ENCODE assay signal across 8 cellular contexts in the genomic region with DNA sequence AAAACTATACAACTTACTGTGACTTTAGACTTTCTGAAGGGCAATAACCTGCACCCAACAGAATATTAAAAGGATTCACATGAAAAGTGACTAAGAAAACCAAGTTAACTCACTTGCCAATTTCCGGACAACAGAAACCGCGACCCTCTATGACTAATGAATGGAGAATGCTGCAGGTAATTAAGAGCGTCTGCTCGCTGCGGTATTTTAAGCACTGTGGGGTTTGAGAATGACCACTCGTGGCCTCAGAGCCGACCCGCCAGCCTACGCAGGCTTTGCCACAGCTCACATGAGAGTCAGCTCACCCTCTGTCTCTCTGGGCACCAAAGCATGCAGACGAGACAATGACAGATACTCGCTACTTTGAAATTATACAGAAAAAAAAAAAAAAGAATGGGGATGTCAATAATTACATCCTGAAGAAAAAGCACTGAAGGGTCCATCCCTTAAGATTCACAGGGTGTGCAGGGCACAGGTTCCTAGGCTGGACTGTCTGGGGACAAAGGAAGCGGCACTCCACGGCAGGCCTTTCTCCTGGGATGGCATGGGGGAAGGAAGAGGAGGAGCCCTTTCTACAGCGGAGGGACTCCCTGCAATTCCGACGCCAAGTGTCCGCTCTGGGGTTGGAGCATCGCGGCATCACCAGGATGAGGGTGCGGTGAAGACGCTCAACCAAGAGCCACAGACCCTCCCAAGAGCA. TPM values are rescaled to one million over a fixed set of nuclear protein-coding genes. Genes with fewer than 3 reads are reported as not detected.
A peak's percentile ranks its signal among the peaks of the same experiment; 100 is the strongest.
DNase-seq lines count a peak whose midpoint lies in the region; ATAC-seq and TF ChIP-seq lines count a peak whose summit lies in the region.

No MANE protein-coding gene starts in this region.

- TF ChIP-seq POLR2A in adrenal gland (IDR thresholded peaks at IDR 0.05) = peak in 1 of 2 donors; percentile 20

- H3K4me3 ChIP-seq in HUES48 (ENCODE audit: low read depth, low read length) = no peak overlapping the region
- no peak overlapping the region for H3K4me3 ChIP-seq in adrenal gland
- H3K4me3 ChIP-seq in BE2C (ENCODE audit: low read depth, low read length) = no peak overlapping the region

- peak overlapping the region; percentile 38 for H3K27ac ChIP-seq in HUES48 (ENCODE audit: low read depth, low read length)
- peak overlapping the region in 3 of 5 donors; percentile 14 to 70 (median 65) for H3K27ac ChIP-seq in adrenal gland
- H3K27ac ChIP-seq in caudate nucleus (ENCODE audit: low read depth, low read length) = no peak overlapping the region

- WGBS in adrenal gland, 4 donors = 61 to 70% (median 63%) methylated on average over 20 to 22 of the region's 22 CpGs

- H3K36me3 ChIP-seq in HUES48 (ENCODE audit: control insufficient read depth, insufficient read depth, low read length) = peaks cover 37% of the 10 kb centered on the region
- peaks cover 0 to 34% of the 10 kb centered on the region in 2 donors for H3K36me3 ChIP-seq in adrenal gland (replicated peaks in 1 of 2)
- H3K36me3 ChIP-seq in BE2C = peaks cover 53% of the 10 kb centered on the region

- TF ChIP-seq CTCF in adrenal gland (IDR thresholded peaks at IDR 0.05) (no peak), BE2C (IDR thresholded peaks at IDR 0.05; ENCODE audit: low read depth, low read length) (no peak)

- H3K27me3 ChIP-seq in HUES48 (ENCODE audit: control insufficient read depth, insufficient read depth, low read length) (no peaks in the 10 kb centered on the region), adrenal gland (no peaks in the 10 kb centered on the region), BE2C (no peaks in the 10 kb centered on the region)

- H3K9me3 ChIP-seq in HUES48 (ENCODE audit: control insufficient read depth, insufficient read depth, low read length) (no peaks in the 10 kb centered on the region), adrenal gland (replicated peaks in 1 of 3) (no peaks in the 10 kb centered on the region), BE2C (no peaks in the 10 kb centered on the region)

- no peak overlapping the region for H3K9ac ChIP-seq in HUES48 (ENCODE audit: low read depth, low read length)

- ATAC-seq in HG03196 (IDR thresholded peaks at IDR 0.05; ENCODE audit: unreplicated experiment) = no peak

- intact Hi-C loops in adrenal gland (cut with DNase I) = no loop called here

- peaks cover 12% of the 10 kb centered on the region for H3K4me1 ChIP-seq in HUES48 (ENCODE audit: control insufficient read depth, insufficient read depth, low read length)
- H3K4me1 ChIP-seq in adrenal gland (replicated peaks in 1 of 2) = peaks cover 4 to 24% of the 10 kb centered on the region in 2 donors
- H3K4me1 ChIP-seq in BE2C = peaks cover 16% of the 10 kb centered on the region

- peak; percentile 91 for DNase-seq in AG08395 (ENCODE audit: low spot score)
- DNase-seq in adrenal gland = peak in 3 of 7 donors; percentile 42 to 62 (median 59)
- DNase-seq in myocyte (ENCODE audit: low read depth) = peak; percentile 96
- no peak for DNase-seq in BE2C
- DNase-seq in caudate nucleus (lab: John Stamatoyannopoulos, UW) = no peak
- DNase-seq in RPMI8226 = no peak

RNA-seq across cellular contexts. Expression of gene ZCCHC14, which starts 35.0 kb away (rescaled TPM):
- total RNA-seq in adrenal gland (10 to 100 TPM; 17.9 to 49.8 (median 35.2) TPM), myocyte (7.9 and 11.8 TPM in 2 replicates)
- 10 to 100 TPM; 10.6 to 26.3 (median 20.2) TPM for polyA plus RNA-seq in adrenal gland
- polyA plus RNA-seq in myocyte (2012) = 10.9 TPM
- polyA plus RNA-seq in BE2C (2012; ENCODE audit: insufficient read depth, insufficient read length, low read depth) = 25.0 TPM

Comparison
In these comparisons a context has a peak if more than half of its experiments do, and no peak if none do; other contexts are left out.
1. DNase-seq: peak in AG08395 (single experiment) and myocyte (single experiment); none in BE2C (single experiment), caudate nucleus (0 of 61) and RPMI8226 (single experiment).